In the genomic region with DNA sequence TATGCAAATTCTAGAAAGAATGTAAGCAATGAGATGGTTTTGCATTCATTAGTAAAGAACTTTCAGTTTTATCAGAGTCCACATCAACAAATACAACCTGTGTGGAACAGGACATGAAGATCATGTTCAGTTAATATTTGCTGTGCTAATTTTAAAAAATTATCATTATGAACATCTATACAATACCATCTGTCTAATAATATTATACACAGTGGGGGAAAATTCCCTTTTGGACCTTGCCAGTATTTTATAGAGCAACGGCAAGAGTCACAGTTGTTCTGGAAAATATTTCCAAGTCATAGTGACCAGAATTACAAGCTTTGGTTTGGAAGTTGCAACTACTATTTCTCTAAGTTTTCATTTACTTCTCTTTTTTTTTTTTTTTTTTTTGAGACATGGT, we compare ENCODE assay signal across 23 cellular contexts.
A peak's percentile ranks its signal among the peaks of the same experiment; 100 is the strongest.
DNase-seq lines count a peak whose midpoint lies in the region; ATAC-seq and TF ChIP-seq lines count a peak whose summit lies in the region.
"Had no signal": no experiment of that assay in that cellular context is flagged by ENCODE, and none has a peak within 500 bp of the region (broad histone marks: within the 10 kb centered on the region; RNA-seq: fewer than 3 reads in every experiment).

No MANE protein-coding gene starts in this region.

- no peaks in the 10 kb centered on the region for H3K4me1 ChIP-seq in gastrocnemius medialis
- H3K4me1 ChIP-seq: A549, BE2C had no signal

- no peak for TF ChIP-seq POLR2A in gastrocnemius medialis (IDR thresholded peaks at IDR 0.05)

- H3K27me3 ChIP-seq in gastrocnemius medialis: no peaks in the 10 kb centered on the region
- H3K27me3 ChIP-seq: BE2C; BLaER1 treated with 17β-estradiol and CSF1 and Interleukin-3, amounts not matched to agents 10 nM and 100 nM had no signal

- no peaks in the 10 kb centered on the region for H3K36me3 ChIP-seq in gastrocnemius medialis
- H3K36me3 ChIP-seq: BE2C; BLaER1 treated with 17β-estradiol and CSF1 and Interleukin-3, amounts not matched to agents 10 nM and 100 nM had no signal

- TF ChIP-seq CTCF in 22Rv1 (IDR thresholded peaks at IDR 0.05) (no peak), LNCaP clone FGC (IDR thresholded peaks at IDR 0.05; ENCODE audit: control insufficient read depth, extremely low read depth, insufficient read depth) (no peak), gastrocnemius medialis (IDR thresholded peaks at IDR 0.05 in 4 of 5, conservative IDR thresholded peaks at IDR 0.05 in 1 of 5) (no peak)

- in situ Hi-C loops in gastrocnemius medialis (cut with MboI; ENCODE audit: low sequenced_read_pairs in 4 of 4): no loop called here

- intact Hi-C loops in gastrocnemius medialis (cut with DNase I; ENCODE audit: low total_unique reads): no loop called here

- ATAC-seq in gastrocnemius medialis: no peak
- ATAC-seq: A549 had no signal

- no peaks in the 10 kb centered on the region for H3K9me3 ChIP-seq in gastrocnemius medialis
- H3K9me3 ChIP-seq: A549; BE2C; BLaER1 treated with 17β-estradiol and CSF1 and Interleukin-3, amounts not matched to agents 10 nM and 100 nM had no signal

- H3K4me3 ChIP-seq in LNCaP clone FGC (ENCODE audit: low read depth, low read length) (no peak overlapping the region), gastrocnemius medialis (no peak overlapping the region)
- H3K4me3 ChIP-seq: A549; BLaER1 treated with 17β-estradiol and CSF1 and Interleukin-3, amounts not matched to agents 10 nM and 100 nM had no signal

- peak overlapping the region; percentile 91 for H3K27ac ChIP-seq in 22Rv1
- H3K27ac ChIP-seq in gastrocnemius medialis: no peak overlapping the region
- H3K27ac ChIP-seq: A549; BLaER1 treated with 17β-estradiol and CSF1 and Interleukin-3, amounts not matched to agents 10 nM and 100 nM had no signal

- DNase-seq in NCI-H526 (lab: John Stamatoyannopoulos, UW) (peak; percentile 21 to 37), NCI-H526 treated with DMSO at 0.1 percent for 48 hours (lab: John Stamatoyannopoulos, UW) (no peak), LNCaP clone FGC (ENCODE audit: low read depth) (peak; percentile 88), astrocyte of the hippocampus (ENCODE audit: low read depth, low spot score) (peak; percentile 2), mucosa of gallbladder (ENCODE audit: low spot score) (no peak), gastrocnemius medialis (no peak), middle frontal gyrus (ENCODE audit: extremely low spot score, low spot score) (no peak)
- DNase-seq: 8988T; ACHN; AML-193; BE2C; Calu3; CD4-positive, alpha-beta memory T cell; COR-L47; DMS53; DMS79 treated with DMSO at 0.1 percent for 48 hours; GF-D8; GOT3; H7; HCEC 1CT had no signal

Comparison
In these comparisons a context has a peak if more than half of its experiments do, and no peak if none do; other contexts are left out.
1. DNase-seq: peak in NCI-H526 (2 of 2), LNCaP clone FGC (single experiment) and astrocyte of the hippocampus (single experiment); none in NCI-H526 treated with DMSO at 0.1 percent for 48 hours (single experiment), mucosa of gallbladder (single experiment), gastrocnemius medialis (0 of 2) and middle frontal gyrus (single experiment).